ENCODE assay signal across 23 cellular contexts in genomic region chr3:45626096-45626887, GRCh38. TPM values are rescaled to one million over a fixed set of nuclear protein-coding genes. Genes with fewer than 3 reads are reported as not detected.
A peak's percentile ranks its signal among the peaks of the same experiment; 100 is the strongest.
DNase-seq lines count a peak whose midpoint lies in the region; ATAC-seq, FAIRE-seq and TF ChIP-seq lines count a peak whose summit lies in the region.
"Had no signal": no experiment of that assay in that cellular context is flagged by ENCODE, and none has a peak within 500 bp of the region (broad histone marks: within the 10 kb centered on the region; RNA-seq: fewer than 3 reads in every experiment).

No MANE protein-coding gene starts in this region.

- CTCF ChIA-PET in activated CD4-positive, alpha-beta memory T cell treated with anti-CD3 and anti-CD28 coated beads, Interleukin-2, amount 10 ng/mL, durations not matched to agents 7 days and 5 days (lab: Charles Lee) = no interaction called here

- H3K9me3 Mint-ChIP-seq in memory B cell = no peaks in the 10 kb centered on the region
- no peaks in the 10 kb centered on the region for H3K9me3 Mint-ChIP-seq in activated CD4-positive, alpha-beta memory T cell treated with anti-CD3 and anti-CD28 coated beads, Interleukin-2, amount 10 ng/mL, durations not matched to agents 7 days and 5 days
- H3K9me3 Mint-ChIP-seq: CD8-positive, alpha-beta T cell had no signal

- no peaks in the 10 kb centered on the region for H3K9me3 ChIP-seq in spleen
- H3K9me3 ChIP-seq: BE2C, SJSA1 had no signal

- WGBS in spleen, 5 donors = 84 to 93% (median 87%) methylated on average over 4 of the region's 4 CpGs

- DNase-seq in GM12891 (ENCODE audit: insufficient read length, low spot score) (no peak), memory B cell (ENCODE audit: low spot score in 2 of 2) (no peak), spleen (no peak), epidermal melanocyte (ENCODE audit: insufficient read length, low spot score) (no peak)
- no peak for DNase-seq in activated CD4-positive, alpha-beta memory T cell treated with anti-CD3 and anti-CD28 coated beads, Interleukin-2, amount 10 ng/mL, durations not matched to agents 7 days and 5 days
- DNase-seq: ACHN; BE2C; CD8-positive, alpha-beta T cell; DMS79; KG1; NCI-H1092; NCI-H146; NCI-H2081; NCI-H510A; NCI-H774 had no signal

- peaks cover 10% of the 10 kb centered on the region for H3K36me3 Mint-ChIP-seq in memory B cell
- peaks cover 17% of the 10 kb centered on the region for H3K36me3 Mint-ChIP-seq in activated CD4-positive, alpha-beta memory T cell treated with anti-CD3 and anti-CD28 coated beads, Interleukin-2, amount 10 ng/mL, durations not matched to agents 7 days and 5 days (ENCODE audit: low read depth)

- POLR2A ChIA-PET in activated CD4-positive, alpha-beta memory T cell treated with anti-CD3 and anti-CD28 coated beads, Interleukin-2, amount 10 ng/mL, durations not matched to agents 7 days and 5 days (lab: Charles Lee) = interaction anchor here (1.1 kb wide), 1 partner anchor 29 kb away, joined by 4 read pairs; no protein-coding TSS in a partner anchor

- peaks cover 45% of the 10 kb centered on the region for H3K4me1 Mint-ChIP-seq in memory B cell
- H3K4me1 Mint-ChIP-seq in activated CD4-positive, alpha-beta memory T cell treated with anti-CD3 and anti-CD28 coated beads, Interleukin-2, amount 10 ng/mL, durations not matched to agents 7 days and 5 days = peaks cover 13% of the 10 kb centered on the region

- no peak for TF ChIP-seq CTCF in 22Rv1 (IDR thresholded peaks at IDR 0.05)
- TF ChIP-seq CTCF in VCaP (conservative IDR thresholded peaks at IDR 0.05) = no peak
- no peak for TF ChIP-seq CTCF in spleen (IDR thresholded peaks at IDR 0.05 in 8 of 11, conservative IDR thresholded peaks at IDR 0.05 in 3 of 11)

- no peaks in the 10 kb centered on the region for H3K27me3 ChIP-seq in spleen (replicated peaks in 1 of 7)
- H3K27me3 ChIP-seq: BE2C, SJSA1 had no signal

- H3K27ac ChIP-seq in 22Rv1 (peak overlapping the region; percentile 48), VCaP (peak overlapping the region; percentile 50), spleen (no peak overlapping the region)
- H3K27ac ChIP-seq: HL-60, SJSA1 had no signal

- peak; percentile 13 for FAIRE-seq in GM12891 (lab: Jason Lieb, UNC)
- FAIRE-seq: D721Med, GM18507 had no signal

- H3K4me3 Mint-ChIP-seq in memory B cell = no peak overlapping the region
- no peak overlapping the region for H3K4me3 Mint-ChIP-seq in activated CD4-positive, alpha-beta memory T cell treated with anti-CD3 and anti-CD28 coated beads, Interleukin-2, amount 10 ng/mL, durations not matched to agents 7 days and 5 days
- H3K4me3 Mint-ChIP-seq: CD8-positive, alpha-beta T cell; GM23338 had no signal

- peaks cover 3 to 66% (median 31%) of the 10 kb centered on the region in 6 donors for H3K4me1 ChIP-seq in spleen
- H3K4me1 ChIP-seq: BE2C, SJSA1 had no signal

- intact Hi-C loops in spleen (cut with DNase I; ENCODE audit: low total_unique reads) = no loop called here

- TF ChIP-seq POLR2A in GM12891 (IDR thresholded peaks at IDR 0.05; ENCODE audit: low read depth, low read length) = no peak
- no peak for TF ChIP-seq POLR2A in spleen (IDR thresholded peaks at IDR 0.05)

- H3K27me3 Mint-ChIP-seq in memory B cell = no peaks in the 10 kb centered on the region
- H3K27me3 Mint-ChIP-seq in activated CD4-positive, alpha-beta memory T cell treated with anti-CD3 and anti-CD28 coated beads, Interleukin-2, amount 10 ng/mL, durations not matched to agents 7 days and 5 days = no peaks in the 10 kb centered on the region

- ATAC-seq in memory B cell (ENCODE audit: low read depth) (no peak), GM18498 (IDR thresholded peaks at IDR 0.05; ENCODE audit: unreplicated experiment) (no peak)
- ATAC-seq: CD8-positive, alpha-beta T cell; GM23338 had no signal

- peaks cover 0 to 22% (median 0%) of the 10 kb centered on the region in 6 donors for H3K36me3 ChIP-seq in spleen
- H3K36me3 ChIP-seq: BE2C, SJSA1 had no signal

- H3K27ac Mint-ChIP-seq in memory B cell = peak overlapping the region; percentile 58
- H3K27ac Mint-ChIP-seq in activated CD4-positive, alpha-beta memory T cell treated with anti-CD3 and anti-CD28 coated beads, Interleukin-2, amount 10 ng/mL, durations not matched to agents 7 days and 5 days = no peak overlapping the region
- H3K27ac Mint-ChIP-seq: CD8-positive, alpha-beta T cell; GM23338 had no signal

- H3K4me3 ChIP-seq in spleen = no peak overlapping the region
- H3K4me3 ChIP-seq: GM23338, SJSA1 had no signal

TF ChIP-seq in GM12891, 5 proteins besides CTCF, POLR2A, EP300 and RAD21:
- TF ChIP-seq TAF1 (IDR thresholded peaks at IDR 0.05; ENCODE audit: low read depth, low read length) (no peak), PAX5 (IDR thresholded peaks at IDR 0.05; ENCODE audit: insufficient read depth, low read length, severe bottlenecking) (no peak), SPI1 (IDR thresholded peaks at IDR 0.05; ENCODE audit: low read depth, low read length) (no peak), POU2F2 (IDR thresholded peaks at IDR 0.05; ENCODE audit: low read depth, low read length) (no peak)

RNA-seq across cellular contexts. Expression of gene LIMD1, which starts 31.7 kb away (rescaled TPM):
- 13.0 TPM for polyA plus RNA-seq in GM12891 (2012; ENCODE audit: low read depth, missing spikeins)
- total RNA-seq in spleen = 10 to 100 TPM; 41.5 to 58.5 (median 49.8) TPM
- 10 to 100 TPM in 1 of 3 donors, 1 to 10 TPM in 2; 5.3 to 15.9 (median 6.5) TPM for polyA plus RNA-seq in spleen
- 10 to 100 TPM; 39.9 to 41.0 TPM for total RNA-seq in activated CD4-positive, alpha-beta memory T cell treated with anti-CD3 and anti-CD28 coated beads, Interleukin-2, amount 10 ng/mL, durations not matched to agents 7 days and 5 days

Comparison
In these comparisons a context has a peak if more than half of its experiments do, and no peak if none do; other contexts are left out.
1. H3K27ac ChIP-seq: peak in 22Rv1 (single experiment) and VCaP (single experiment); none in spleen (0 of 8).